In the genomic region with DNA sequence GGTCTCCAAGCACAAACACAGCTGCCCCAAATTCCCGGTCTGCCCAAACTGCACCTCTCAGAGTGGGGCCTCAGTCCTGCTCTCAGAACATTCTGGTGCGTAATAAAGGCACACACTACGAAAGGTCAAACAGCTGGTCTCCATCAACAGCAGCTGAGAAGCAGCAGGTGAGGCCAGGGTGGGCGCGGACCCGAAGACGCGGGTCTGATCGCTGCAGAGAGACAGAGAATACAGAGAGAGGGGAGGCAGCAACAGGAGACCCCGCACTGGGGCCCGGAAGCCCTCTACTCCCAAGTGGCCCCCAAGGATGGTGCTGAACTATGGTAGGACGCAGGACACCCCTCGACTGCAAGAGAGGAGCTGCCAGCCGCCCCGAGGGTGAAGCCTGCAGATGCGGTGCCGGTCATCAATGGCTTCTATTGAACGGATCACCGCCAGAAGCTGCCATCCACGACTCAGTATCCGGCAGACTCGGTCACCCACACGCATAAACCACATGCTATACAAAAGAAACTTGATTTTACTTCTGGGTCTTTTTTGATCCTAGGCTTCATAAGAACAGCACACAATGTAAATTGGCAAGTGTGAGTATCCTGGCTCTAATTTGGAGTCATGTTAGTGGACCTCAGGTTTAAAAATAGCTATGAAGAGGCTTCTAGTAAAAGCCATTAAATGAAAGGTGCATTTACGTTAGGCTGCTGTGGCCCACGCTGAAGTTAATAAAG, we compare ENCODE assay signal across 10 cellular contexts. TPM values are rescaled to one million over a fixed set of nuclear protein-coding genes. Genes with fewer than 3 reads are reported as not detected.
A peak's percentile ranks its signal among the peaks of the same experiment; 100 is the strongest.
DNase-seq lines count a peak whose midpoint lies in the region; ATAC-seq, FAIRE-seq and TF ChIP-seq lines count a peak whose summit lies in the region.
"Had no signal": no experiment of that assay in that cellular context is flagged by ENCODE, and none has a peak within 500 bp of the region (broad histone marks: within the 10 kb centered on the region; RNA-seq: fewer than 3 reads in every experiment).

No MANE protein-coding gene starts in this region.

- POLR2A ChIA-PET in activated CD4-positive, alpha-beta T cell treated with anti-CD3 and anti-CD28 coated beads, Interleukin-2, amount 10 ng/mL, durations not matched to agents 7 days and 5 days (lab: Charles Lee): interaction anchor here (0.6 kb wide), 1 partner anchor 61 kb away, joined by 3 read pairs; no protein-coding TSS in a partner anchor
- POLR2A ChIA-PET in OCI-LY7 (lab: Charles Lee): interaction anchor here (0.6 kb wide), 1 partner anchor 52 kb away, joined by 4 read pairs; no protein-coding TSS in a partner anchor

- H3K36me3 ChIP-seq in OCI-LY7 (ENCODE audit: insufficient read depth, low read length) (peaks cover 8% of the 10 kb centered on the region; the same call in 1 of the 2 replicates), stomach (peaks cover 0 to 3% (median 1%) of the 10 kb centered on the region in 4 donors)

- H3K4me1 ChIP-seq in OCI-LY7 (ENCODE audit: insufficient read depth, low read length, poor library complexity, severe bottlenecking) (peaks cover 24% of the 10 kb centered on the region), right cardiac atrium (ENCODE audit: control insufficient read depth, insufficient read depth, low read length) (peaks cover 24% of the 10 kb centered on the region), stomach (peaks cover 39 to 96% (median 78%) of the 10 kb centered on the region in 4 donors)

- peaks cover 91% of the 10 kb centered on the region for H3K79me2 ChIP-seq in OCI-LY7 (ENCODE audit: insufficient read depth, low read depth, low read length)

- TF ChIP-seq CTCF in OCI-LY7 (conservative IDR thresholded peaks at IDR 0.05; ENCODE audit: low read length): no peak
- no peak for TF ChIP-seq CTCF in stomach (IDR thresholded peaks at IDR 0.05)

- H3K36me3 Mint-ChIP-seq in activated CD4-positive, alpha-beta T cell treated with anti-CD3 and anti-CD28 coated beads, Interleukin-2, amount 10 ng/mL, durations not matched to agents 7 days and 5 days (ENCODE audit: low read depth): peaks cover 21% of the 10 kb centered on the region

- DNase-seq in activated CD4-positive, alpha-beta T cell treated with anti-CD3 and anti-CD28 coated beads, Interleukin-2, amount 10 ng/mL, durations not matched to agents 7 days and 5 days: peak; percentile 31
- DNase-seq in activated CD4-positive, alpha-beta T cell treated with anti-CD3 and anti-CD28 coated beads, Interleukin-2, amount 50 U/mL, for 48 hours: no peak
- DNase-seq in OCI-LY7 (ENCODE audit: low spot score): no peak
- DNase-seq in right cardiac atrium: no peak
- no peak for DNase-seq in stomach
- no peak for DNase-seq in GM12892 (ENCODE audit: insufficient read length)
- DNase-seq in midbrain (lab: John Stamatoyannopoulos, UW): no peak

- TF ChIP-seq POLR2A in stomach (IDR thresholded peaks at IDR 0.05) (no peak), GM12892 (IDR thresholded peaks at IDR 0.05; ENCODE audit: low read depth, low read length) (no peak)

- no peaks in the 10 kb centered on the region for H3K27me3 Mint-ChIP-seq in activated CD4-positive, alpha-beta T cell treated with anti-CD3 and anti-CD28 coated beads, Interleukin-2, amount 10 ng/mL, durations not matched to agents 7 days and 5 days

- H3K9me3 ChIP-seq in OCI-LY7 (ENCODE audit: low read length): no peaks in the 10 kb centered on the region
- no peaks in the 10 kb centered on the region for H3K9me3 ChIP-seq in right cardiac atrium (ENCODE audit: control insufficient read depth, low read length)
- no peaks in the 10 kb centered on the region for H3K9me3 ChIP-seq in stomach
- H3K9me3 ChIP-seq: A549 had no signal

- no peak for TF ChIP-seq EP300 in stomach (IDR thresholded peaks at IDR 0.05)

- no peaks in the 10 kb centered on the region for H3K27me3 ChIP-seq in right cardiac atrium (ENCODE audit: control insufficient read depth, insufficient read depth)
- no peaks in the 10 kb centered on the region for H3K27me3 ChIP-seq in stomach

- H3K4me3 Mint-ChIP-seq in activated CD4-positive, alpha-beta T cell treated with anti-CD3 and anti-CD28 coated beads, Interleukin-2, amount 10 ng/mL, durations not matched to agents 7 days and 5 days: peak overlapping the region; percentile 40

- peaks cover 29% of the 10 kb centered on the region for H4K20me1 ChIP-seq in OCI-LY7 (ENCODE audit: insufficient read depth, low read length)

- no peak for FAIRE-seq in GM12892 (lab: Jason Lieb, UNC)
- FAIRE-seq: A549 had no signal

- BruUV-seq in OCI-LY7 (replicated peaks; lab: Mats Ljungman, UMichigan): no TSS peak

- H2AFZ ChIP-seq in OCI-LY7 (ENCODE audit: low read length): no peak overlapping the region

- no peaks in the 10 kb centered on the region for H3K9me2 ChIP-seq in OCI-LY7 (ENCODE audit: insufficient read depth, low read length)

- peak in 1 of 2 donors; percentile 6 for ATAC-seq in right cardiac atrium
- ATAC-seq in GM21526 (IDR thresholded peaks at IDR 0.05; ENCODE audit: low FRiP score, unreplicated experiment): no peak
- ATAC-seq: A549 had no signal

- H3K27ac Mint-ChIP-seq in activated CD4-positive, alpha-beta T cell treated with anti-CD3 and anti-CD28 coated beads, Interleukin-2, amount 10 ng/mL, durations not matched to agents 7 days and 5 days: peak overlapping the region; percentile 77

- H3K27ac ChIP-seq in OCI-LY7 (ENCODE audit: low read depth, low read length, poor library complexity, severe bottlenecking): no peak overlapping the region
- peak overlapping the region; percentile 61 for H3K27ac ChIP-seq in right cardiac atrium (ENCODE audit: low read length)
- peak overlapping the region in 4 of 5 donors; percentile 20 to 72 (median 67) for H3K27ac ChIP-seq in stomach
- H3K27ac ChIP-seq: A549, KMS-11 had no signal

- H3K4me1 Mint-ChIP-seq in activated CD4-positive, alpha-beta T cell treated with anti-CD3 and anti-CD28 coated beads, Interleukin-2, amount 10 ng/mL, durations not matched to agents 7 days and 5 days: peaks cover 84% of the 10 kb centered on the region

- intact Hi-C loops in OCI-LY7 (cut with micrococcal nuclease; ENCODE audit: unreplicated experiment) (no loop called here), right cardiac atrium (cut with DNase I) (no loop called here), stomach (cut with DNase I; ENCODE audit: low total_unique reads) (no loop called here)

- 80% methylated on average over 25 of the region's 25 CpGs for WGBS in right cardiac atrium
- 72 to 84% (median 80%) methylated on average over 21 to 25 of the region's 25 CpGs for WGBS in stomach, 5 donors

- no peaks in the 10 kb centered on the region for H3K9me3 Mint-ChIP-seq in activated CD4-positive, alpha-beta T cell treated with anti-CD3 and anti-CD28 coated beads, Interleukin-2, amount 10 ng/mL, durations not matched to agents 7 days and 5 days

- H3K4me2 ChIP-seq in OCI-LY7 (ENCODE audit: low read length): peak overlapping the region; percentile 20; the same call in 1 of the 2 replicates
- H3K4me2 ChIP-seq: A549, KMS-11 had no signal

- CTCF ChIA-PET in activated CD4-positive, alpha-beta T cell treated with anti-CD3 and anti-CD28 coated beads, Interleukin-2, amount 10 ng/mL, durations not matched to agents 7 days and 5 days (lab: Charles Lee): interaction anchor here (1.0 to 1.9 kb wide), 5 partner anchors 9 to 20 kb away, joined by 3 to 6 read pairs (median 4); no protein-coding TSS in a partner anchor
- CTCF ChIA-PET in OCI-LY7 (lab: Charles Lee; ENCODE audit: unreplicated experiment): no interaction called here

- H3K4me3 ChIP-seq in OCI-LY7 (ENCODE audit: low read depth, low read length, poor library complexity, severe bottlenecking): no peak overlapping the region
- no peak overlapping the region for H3K4me3 ChIP-seq in right cardiac atrium (ENCODE audit: low read length)
- H3K4me3 ChIP-seq in stomach: no peak overlapping the region
- H3K4me3 ChIP-seq: A549 had no signal

RNA-seq across cellular contexts. Expression of gene STK24, which starts 33.4 kb away (rescaled TPM):
- 100 to 1,000 TPM; 160 to 170 TPM for total RNA-seq in activated CD4-positive, alpha-beta T cell treated with anti-CD3 and anti-CD28 coated beads, Interleukin-2, amount 10 ng/mL, durations not matched to agents 7 days and 5 days
- total RNA-seq in OCI-LY7 (2014; rRNA removed; shearing (Covaris generic)): 51.1 and 60.4 TPM in 2 replicates
- total RNA-seq in OCI-LY7 (2022) (88.7 and 92.4 TPM in 2 replicates), right cardiac atrium (10 to 100 TPM; 60.5 to 66.9 (median 62.7) TPM), stomach (100 to 1,000 TPM in 1 of 5 donors, 10 to 100 TPM in 4; 33.0 to 104 (median 58.9) TPM)
- polyA plus RNA-seq in right cardiac atrium (44.9 TPM), stomach (100 to 1,000 TPM in 1 of 3 donors, 10 to 100 TPM in 2; 59.2 to 139 (median 59.8) TPM)
- polyA plus RNA-seq in GM12892 (2012; ENCODE audit: missing spikeins): 63.2 TPM
